ENCODE assay signal across 9 cellular contexts in the genomic region with DNA sequence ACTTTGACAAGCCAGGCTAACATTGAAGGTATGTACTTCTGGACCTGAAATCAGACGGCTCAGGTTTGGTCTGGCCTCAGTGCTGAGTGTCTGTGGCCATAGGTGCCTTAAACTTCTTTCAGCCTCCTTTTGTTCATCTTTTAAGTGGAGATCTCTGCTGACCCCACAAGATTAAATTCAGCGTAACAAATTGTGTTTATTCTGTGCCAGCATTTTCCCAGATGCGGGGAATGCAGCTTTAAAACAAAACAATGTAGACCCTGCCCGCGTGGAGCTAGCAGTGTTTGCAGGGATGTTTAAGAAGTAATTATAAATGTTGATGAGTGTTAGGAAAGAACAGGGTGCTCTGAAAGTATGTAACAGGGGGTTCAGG. TPM values are rescaled to one million over a fixed set of nuclear protein-coding genes. Genes with fewer than 3 reads are reported as not detected.
A peak's percentile ranks its signal among the peaks of the same experiment; 100 is the strongest.
DNase-seq lines count a peak whose midpoint lies in the region; ATAC-seq and TF ChIP-seq lines count a peak whose summit lies in the region.
"Had no signal": no experiment of that assay in that cellular context is flagged by ENCODE, and none has a peak within 500 bp of the region (broad histone marks: within the 10 kb centered on the region; RNA-seq: fewer than 3 reads in every experiment).

No MANE protein-coding gene starts in this region.

- WGBS in neuronal stem cell (ENCODE audit: extremely low coverage in 2 of 2, insufficient read length in 2 of 2, insufficient replicate concordance in 1 of 2), 2 donors: no CpG with 5 or more reads among the region's 5 CpGs

- H3K27ac ChIP-seq in CD4-positive, CD25-positive, alpha-beta regulatory T cell (ENCODE audit: insufficient read depth, low read length, poor library complexity, severe bottlenecking): peak overlapping the region; percentile 92
- peak overlapping the region; percentile 39 for H3K27ac ChIP-seq in OCI-LY1 (ENCODE audit: low read depth, low read length, poor library complexity, severe bottlenecking)
- no peak overlapping the region for H3K27ac ChIP-seq in neuronal stem cell (replicated peaks; ENCODE audit: low read length)

- H3K27me3 Mint-ChIP-seq in CD4-positive, CD25-positive, alpha-beta regulatory T cell: no peaks in the 10 kb centered on the region

- H3K23ac ChIP-seq in neuronal stem cell (ENCODE audit: low read depth, low read length, poor library complexity): no peak overlapping the region

- H3K9ac ChIP-seq in OCI-LY1 (ENCODE audit: low read length): peak overlapping the region; percentile 92
- peak overlapping the region; percentile 99 for H3K9ac ChIP-seq in endocrine pancreas (ENCODE audit: control insufficient read depth, insufficient read depth, low read length)
- no peak overlapping the region for H3K9ac ChIP-seq in neuronal stem cell (ENCODE audit: low read depth, low read length, poor library complexity)

- no peak for ATAC-seq in CD4-positive, CD25-positive, alpha-beta regulatory T cell (ENCODE audit: low read depth in 2 of 2)
- no peak for ATAC-seq in HG03025 (IDR thresholded peaks at IDR 0.05; ENCODE audit: low FRiP score, unreplicated experiment)
- ATAC-seq in HG02885 (IDR thresholded peaks at IDR 0.05; ENCODE audit: poor library complexity, unreplicated experiment): no peak

- H3K4me2 ChIP-seq in OCI-LY1 (ENCODE audit: low read length) (peak overlapping the region; percentile 93), neuronal stem cell (ENCODE audit: insufficient read depth, low read length, poor library complexity, severe bottlenecking) (peak overlapping the region; percentile 76)

- no peak overlapping the region for H2AFZ ChIP-seq in OCI-LY1 (ENCODE audit: low read length)
- no peak overlapping the region for H2AFZ ChIP-seq in neuronal stem cell (ENCODE audit: low read length)

- peaks cover 5% of the 10 kb centered on the region; the same call in 1 of the 2 replicates for H3F3A ChIP-seq in OCI-LY1 (ENCODE audit: insufficient read depth, low read length)

- peak overlapping the region; percentile 97 for H3K4me3 ChIP-seq in CD4-positive, CD25-positive, alpha-beta regulatory T cell (ENCODE audit: low read depth, low read length)
- H3K4me3 ChIP-seq in OCI-LY1 (ENCODE audit: low read depth, low read length, poor library complexity, severe bottlenecking) (peak overlapping the region; percentile 82), endocrine pancreas (ENCODE audit: control insufficient read depth, insufficient read depth, low read length) (peak overlapping the region; percentile 93), neuronal stem cell (ENCODE audit: low read length in 2 of 2) (peak overlapping the region; percentile 89 to 95)

- DNase-seq in CD4-positive, CD25-positive, alpha-beta regulatory T cell: no peak
- DNase-seq in neuronal stem cell (ENCODE audit: low spot score): no peak
- no peak for DNase-seq in SHP77 (lab: John Stamatoyannopoulos, UW)
- DNase-seq in stimulated activated naive CD4-positive, alpha-beta T cell (lab: John Stamatoyannopoulos, UW): no peak
- DNase-seq: T-helper 9 cell had no signal

- H3K36me3 Mint-ChIP-seq in CD4-positive, CD25-positive, alpha-beta regulatory T cell: peaks cover 28% of the 10 kb centered on the region

- no peaks in the 10 kb centered on the region for H3K27me3 ChIP-seq in CD4-positive, CD25-positive, alpha-beta regulatory T cell (ENCODE audit: control insufficient read depth, insufficient read depth, low read length)
- H3K27me3 ChIP-seq in OCI-LY1 (ENCODE audit: insufficient read depth, low read length): no peaks in the 10 kb centered on the region
- H3K27me3 ChIP-seq in endocrine pancreas (ENCODE audit: control insufficient read depth, insufficient read depth, low read length): no peaks in the 10 kb centered on the region
- H3K27me3 ChIP-seq in neuronal stem cell (ENCODE audit: control insufficient read depth in 3 of 3, insufficient read depth in 3 of 3, low read depth in 1 of 3, low read length in 3 of 3): no peaks in the 10 kb centered on the region

- peak overlapping the region; percentile 95 to 99 (median 99) for H3K27ac Mint-ChIP-seq in CD4-positive, CD25-positive, alpha-beta regulatory T cell

- no peak overlapping the region for H4K8ac ChIP-seq in neuronal stem cell (ENCODE audit: low read depth, low read length)

- no peaks in the 10 kb centered on the region for H4K20me1 ChIP-seq in OCI-LY1 (ENCODE audit: insufficient read depth, low read length)

- H2BK5ac ChIP-seq in neuronal stem cell (ENCODE audit: low read length): no peak overlapping the region

- H3K4me1 Mint-ChIP-seq in CD4-positive, CD25-positive, alpha-beta regulatory T cell: peaks cover 27 to 82% (median 58%) of the 10 kb centered on the region in 4 donors

- H3K4me3 Mint-ChIP-seq in CD4-positive, CD25-positive, alpha-beta regulatory T cell: peak overlapping the region; percentile 93 to 100 (median 96)

- H2BK15ac ChIP-seq in neuronal stem cell (ENCODE audit: low read length): no peak overlapping the region

- peaks cover 80% of the 10 kb centered on the region for H3K4me1 ChIP-seq in CD4-positive, CD25-positive, alpha-beta regulatory T cell (ENCODE audit: control insufficient read depth, insufficient read depth, low read length, poor library complexity, severe bottlenecking)
- peaks cover 45% of the 10 kb centered on the region for H3K4me1 ChIP-seq in OCI-LY1 (ENCODE audit: insufficient read depth, low read length, severe bottlenecking)
- H3K4me1 ChIP-seq in endocrine pancreas (ENCODE audit: control insufficient read depth, insufficient read depth, low read length): no peaks in the 10 kb centered on the region
- peaks cover 4 to 13% of the 10 kb centered on the region in 2 donors for H3K4me1 ChIP-seq in neuronal stem cell (ENCODE audit: control insufficient read depth in 2 of 2, insufficient read depth in 1 of 2, low read depth in 1 of 2, low read length in 2 of 2)

- TF ChIP-seq CTCF in OCI-LY1 (IDR thresholded peaks at IDR 0.05; ENCODE audit: low read length): no peak

- H3K4ac ChIP-seq in neuronal stem cell (ENCODE audit: low read length): no peak overlapping the region

- no peak overlapping the region for H2BK12ac ChIP-seq in neuronal stem cell (ENCODE audit: low read length)

- peaks cover 1% of the 10 kb centered on the region for H3K79me1 ChIP-seq in neuronal stem cell (ENCODE audit: low read depth, low read length)

- no peaks in the 10 kb centered on the region for H3K9me2 ChIP-seq in OCI-LY1 (ENCODE audit: low read depth, low read length)

- H4K91ac ChIP-seq in neuronal stem cell (ENCODE audit: low read depth, low read length, poor library complexity): no peak overlapping the region

- no peak overlapping the region for H3K18ac ChIP-seq in neuronal stem cell (ENCODE audit: low read length)

- no peaks in the 10 kb centered on the region for H3K9me3 ChIP-seq in CD4-positive, CD25-positive, alpha-beta regulatory T cell (ENCODE audit: control insufficient read depth in 2 of 2, low read length in 2 of 2)
- H3K9me3 ChIP-seq in OCI-LY1 (ENCODE audit: low read length): no peaks in the 10 kb centered on the region
- H3K9me3 ChIP-seq in endocrine pancreas (ENCODE audit: control insufficient read depth, low read length): no peaks in the 10 kb centered on the region
- H3K9me3 ChIP-seq in neuronal stem cell (replicated peaks in 1 of 2; ENCODE audit: control insufficient read depth in 2 of 2, insufficient read depth in 1 of 2, low read depth in 1 of 2, low read length in 2 of 2): no peaks in the 10 kb centered on the region

- H2BK120ac ChIP-seq in neuronal stem cell (ENCODE audit: low read depth, low read length): no peak overlapping the region

- H3K36me3 ChIP-seq in CD4-positive, CD25-positive, alpha-beta regulatory T cell (ENCODE audit: control insufficient read depth, insufficient read depth, low read length): peaks cover 17% of the 10 kb centered on the region
- H3K36me3 ChIP-seq in OCI-LY1 (ENCODE audit: insufficient read depth, low read length) (peaks cover 26% of the 10 kb centered on the region), endocrine pancreas (ENCODE audit: control insufficient read depth, insufficient read depth, low read length) (no peaks in the 10 kb centered on the region), neuronal stem cell (replicated peaks in 1 of 2; ENCODE audit: control insufficient read depth in 2 of 2, insufficient read depth in 2 of 2, low read length in 2 of 2) (peaks cover 0 to 30% of the 10 kb centered on the region in 2 donors)

- peaks cover 54% of the 10 kb centered on the region for H3K79me2 ChIP-seq in OCI-LY1 (ENCODE audit: insufficient read depth, low read length)

- H3K9me3 Mint-ChIP-seq in CD4-positive, CD25-positive, alpha-beta regulatory T cell: no peaks in the 10 kb centered on the region

- H3K14ac ChIP-seq in neuronal stem cell (ENCODE audit: low read length): no peak overlapping the region

- H2AK5ac ChIP-seq in neuronal stem cell (ENCODE audit: low read depth, low read length): no peak overlapping the region

RNA-seq across cellular contexts. Expression of gene CAP1, which starts 0.9 kb away (rescaled TPM):
- total RNA-seq in CD4-positive, CD25-positive, alpha-beta regulatory T cell: 322 TPM
- 100 to 1,000 TPM; 608 to 806 (median 709) TPM for polyA plus RNA-seq in CD4-positive, CD25-positive, alpha-beta regulatory T cell
- 116 TPM for polyA plus RNA-seq in neuronal stem cell (2013, experiment 1 of 2)
- 119 TPM for polyA plus RNA-seq in neuronal stem cell (2013, experiment 2 of 2)

RNA-seq across cellular contexts. Expression of gene PPT1, which starts 55.6 kb away (rescaled TPM):
- total RNA-seq in CD4-positive, CD25-positive, alpha-beta regulatory T cell: 44.2 TPM
- 100 to 1,000 TPM; 173 to 219 (median 201) TPM for polyA plus RNA-seq in CD4-positive, CD25-positive, alpha-beta regulatory T cell
- 111 TPM for polyA plus RNA-seq in neuronal stem cell (2013, experiment 1 of 2)
- polyA plus RNA-seq in neuronal stem cell (2013, experiment 2 of 2): 109 TPM
